13 cellular contexts compared by ENCODE assay signal in the genomic region with DNA sequence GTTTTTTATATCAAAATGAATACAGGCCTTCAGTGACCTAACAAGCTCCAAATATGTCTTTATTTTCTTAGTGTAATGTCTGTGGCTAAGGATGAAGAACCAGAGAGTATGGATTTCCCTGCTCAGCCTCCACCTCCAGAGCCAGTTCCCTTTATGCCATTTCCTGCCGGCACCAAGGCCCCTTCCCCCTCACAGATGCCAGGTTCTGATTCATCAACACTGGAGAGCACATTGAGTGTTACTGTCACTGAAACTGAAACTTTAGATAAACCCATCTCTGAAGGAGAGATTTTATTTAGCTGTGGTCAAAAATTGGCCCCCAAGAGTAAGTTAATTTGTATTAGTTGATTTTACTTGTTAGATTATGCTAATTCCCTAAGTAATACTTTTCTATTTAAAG.
DNase-seq lines count a peak whose midpoint lies in the region; ATAC-seq and TF ChIP-seq lines count a peak whose summit lies in the region.
"Had no signal": no experiment of that assay in that cellular context is flagged by ENCODE, and none has a peak within 500 bp of the region (broad histone marks: within the 10 kb centered on the region; RNA-seq: fewer than 3 reads in every experiment).

No MANE protein-coding gene starts in this region.

- H3K9me3 Mint-ChIP-seq in activated CD4-positive, alpha-beta T cell treated with anti-CD3 and anti-CD28 coated beads for 36 hours (ENCODE audit: low read depth), result no peaks in the 10 kb centered on the region
- no peaks in the 10 kb centered on the region for H3K9me3 Mint-ChIP-seq in activated CD8-positive, alpha-beta T cell treated with anti-CD3 and anti-CD28 coated beads for 36 hours

- H3K4me1 Mint-ChIP-seq in activated CD4-positive, alpha-beta T cell treated with anti-CD3 and anti-CD28 coated beads for 36 hours, result peaks cover 5% of the 10 kb centered on the region
- peaks cover 9% of the 10 kb centered on the region for H3K4me1 Mint-ChIP-seq in activated CD8-positive, alpha-beta T cell treated with anti-CD3 and anti-CD28 coated beads for 36 hours (ENCODE audit: low read depth)

- peak overlapping the region; percentile 60 for H3K27ac Mint-ChIP-seq in activated CD4-positive, alpha-beta T cell treated with anti-CD3 and anti-CD28 coated beads for 36 hours
- H3K27ac Mint-ChIP-seq in activated CD8-positive, alpha-beta T cell treated with anti-CD3 and anti-CD28 coated beads for 36 hours, result peak overlapping the region; percentile 49
- H3K27ac Mint-ChIP-seq: progenitor cell of endocrine pancreas had no signal

- no peaks in the 10 kb centered on the region for H3K9me3 ChIP-seq in esophagus muscularis mucosa
- H3K9me3 ChIP-seq: A549 had no signal

- DNase-seq in activated CD4-positive, alpha-beta T cell treated with anti-CD3 and anti-CD28 coated beads for 36 hours, result peak; percentile 44
- DNase-seq in activated CD4-positive, alpha-beta T cell treated with anti-CD3 and anti-CD28 coated beads for 1 hour, result no peak
- peak; percentile 13 for DNase-seq in activated CD8-positive, alpha-beta T cell treated with anti-CD3 and anti-CD28 coated beads for 36 hours
- DNase-seq in lung microvascular endothelial cell (ENCODE audit: low read depth in 2 of 2) (peak; percentile 22 to 61), esophagus muscularis mucosa (ENCODE audit: extremely low spot score) (no peak)
- DNase-seq: PC-9; stimulated activated naive CD4-positive, alpha-beta T cell treated with Interleukin-2 at 50 U/mL for 16 hours had no signal

- no peak overlapping the region for H3K4me3 ChIP-seq in esophagus muscularis mucosa
- H3K4me3 ChIP-seq: A549, PC-9 had no signal

- H3K36me3 ChIP-seq in esophagus muscularis mucosa, result peaks cover 15 to 65% (median 35%) of the 10 kb centered on the region in 4 donors

- H3K27me3 Mint-ChIP-seq in activated CD4-positive, alpha-beta T cell treated with anti-CD3 and anti-CD28 coated beads for 36 hours, result no peaks in the 10 kb centered on the region
- no peaks in the 10 kb centered on the region for H3K27me3 Mint-ChIP-seq in activated CD8-positive, alpha-beta T cell treated with anti-CD3 and anti-CD28 coated beads for 36 hours
- H3K27me3 Mint-ChIP-seq: progenitor cell of endocrine pancreas had no signal

- no peaks in the 10 kb centered on the region for H3K27me3 ChIP-seq in esophagus muscularis mucosa

- POLR2A ChIA-PET in activated CD4-positive, alpha-beta T cell treated with anti-CD3 and anti-CD28 coated beads for 36 hours (lab: Charles Lee), result no interaction called here
- POLR2A ChIA-PET in activated CD8-positive, alpha-beta T cell treated with anti-CD3 and anti-CD28 coated beads for 36 hours (lab: Charles Lee), result interaction anchor here (0.6 kb wide), 1 partner anchor 149 kb away, joined by 3 read pairs; a partner anchor contains a TSS

- no peak for TF ChIP-seq EP300 in esophagus muscularis mucosa (IDR thresholded peaks at IDR 0.05)

- intact Hi-C loops in activated CD4-positive, alpha-beta T cell treated with anti-CD3 and anti-CD28 coated beads for 36 hours (cut with DNase I, micrococcal nuclease), result no loop called here
- intact Hi-C loops in activated CD8-positive, alpha-beta T cell treated with anti-CD3 and anti-CD28 coated beads for 36 hours (cut with micrococcal nuclease), result no loop called here
- intact Hi-C loops in esophagus muscularis mucosa (cut with DNase I), result no loop called here

- CTCF ChIA-PET in activated CD4-positive, alpha-beta T cell treated with anti-CD3 and anti-CD28 coated beads for 36 hours (lab: Charles Lee), result interaction anchor here (1.0 to 1.2 kb wide), 2 partner anchors 12 to 13 kb away, joined by 4 to 5 read pairs; no protein-coding TSS in a partner anchor
- CTCF ChIA-PET in activated CD8-positive, alpha-beta T cell treated with anti-CD3 and anti-CD28 coated beads for 36 hours (lab: Charles Lee), result interaction anchor here (2.2 kb wide), 1 partner anchor 13 kb away, joined by 7 read pairs; no protein-coding TSS in a partner anchor

- H3K36me3 Mint-ChIP-seq in activated CD4-positive, alpha-beta T cell treated with anti-CD3 and anti-CD28 coated beads for 36 hours (ENCODE audit: low read depth), result peaks cover 18% of the 10 kb centered on the region
- peaks cover 13% of the 10 kb centered on the region for H3K36me3 Mint-ChIP-seq in activated CD8-positive, alpha-beta T cell treated with anti-CD3 and anti-CD28 coated beads for 36 hours (ENCODE audit: low read depth)

- no peaks in the 10 kb centered on the region for H3K4me1 ChIP-seq in esophagus muscularis mucosa
- H3K4me1 ChIP-seq: A549 had no signal

- no peak for TF ChIP-seq POLR2A in esophagus muscularis mucosa (IDR thresholded peaks at IDR 0.05; ENCODE audit: low read depth)

- TF ChIP-seq CTCF in activated CD8-positive, alpha-beta T cell treated with anti-CD3 and anti-CD28 coated beads for 36 hours (IDR thresholded peaks at IDR 0.05), result no peak
- no peak for TF ChIP-seq CTCF in esophagus muscularis mucosa (IDR thresholded peaks at IDR 0.05)

- no peak overlapping the region for H3K4me3 Mint-ChIP-seq in activated CD4-positive, alpha-beta T cell treated with anti-CD3 and anti-CD28 coated beads for 36 hours
- no peak overlapping the region for H3K4me3 Mint-ChIP-seq in activated CD8-positive, alpha-beta T cell treated with anti-CD3 and anti-CD28 coated beads for 36 hours

- WGBS in esophagus muscularis mucosa, result 89% methylated on average over 1 of the region's 1 CpG

- no peak overlapping the region for H3K27ac ChIP-seq in esophagus muscularis mucosa (replicated peaks in 1 of 4)
- H3K27ac ChIP-seq: A549, HL-60, PC-9 had no signal

- peak; percentile 73 for ATAC-seq in activated CD4-positive, alpha-beta T cell treated with anti-CD3 and anti-CD28 coated beads for 36 hours
- peak; percentile 47 for ATAC-seq in HG03175 (IDR thresholded peaks at IDR 0.05; ENCODE audit: unreplicated experiment)
- peak; percentile 66 for ATAC-seq in activated CD8-positive, alpha-beta T cell treated with anti-CD3 and anti-CD28 coated beads for 36 hours
- no peak for ATAC-seq in HG03442 (IDR thresholded peaks at IDR 0.05; ENCODE audit: unreplicated experiment)
- ATAC-seq in GM18870 (IDR thresholded peaks at IDR 0.05; ENCODE audit: unreplicated experiment), result no peak
- ATAC-seq: A549 had no signal

Comparison
In these comparisons a context has a peak if more than half of its experiments do, and no peak if none do; other contexts are left out.
1. DNase-seq: peak in activated CD4-positive, alpha-beta T cell treated with anti-CD3 and anti-CD28 coated beads for 36 hours (single experiment), activated CD8-positive, alpha-beta T cell treated with anti-CD3 and anti-CD28 coated beads for 36 hours (single experiment) and lung microvascular endothelial cell (2 of 2); none in activated CD4-positive, alpha-beta T cell treated with anti-CD3 and anti-CD28 coated beads for 1 hour (single experiment) and esophagus muscularis mucosa (single experiment).
2. ATAC-seq: peak in activated CD4-positive, alpha-beta T cell treated with anti-CD3 and anti-CD28 coated beads for 36 hours (single experiment), HG03175 (single experiment) and activated CD8-positive, alpha-beta T cell treated with anti-CD3 and anti-CD28 coated beads for 36 hours (single experiment); none in HG03442 (single experiment) and GM18870 (single experiment).